22 cellular contexts compared by ENCODE assay signal in genomic region chr13:39803851-39804250, GRCh38.
DNase-seq lines count a peak whose midpoint lies in the region; ATAC-seq and TF ChIP-seq lines count a peak whose summit lies in the region.
"Had no signal": no experiment of that assay in that cellular context is flagged by ENCODE, and none has a peak within 500 bp of the region (broad histone marks: within the 10 kb centered on the region; RNA-seq: fewer than 3 reads in every experiment).

No MANE protein-coding gene starts in this region.

- no TSS peak for BruUV-seq in OCI-LY7 (replicated peaks; lab: Mats Ljungman, UMichigan)

- intact Hi-C loops in OCI-LY7 (cut with micrococcal nuclease; ENCODE audit: unreplicated experiment), result no loop called here

- no peaks in the 10 kb centered on the region for H3K9me2 ChIP-seq in OCI-LY7 (ENCODE audit: insufficient read depth, low read length)

- no peaks in the 10 kb centered on the region for H3K27me3 ChIP-seq in HAP-1 (ENCODE audit: low read depth)
- H3K27me3 ChIP-seq in iPS-20b (ENCODE audit: insufficient read depth, low read length), result no peaks in the 10 kb centered on the region
- H3K27me3 ChIP-seq: SJSA1 had no signal

- POLR2A ChIA-PET in OCI-LY7 (lab: Charles Lee), result no interaction called here

- DNase-seq in activated T-cell treated with anti-CD3 and anti-CD28 coated beads, Interleukin-2, amount 50 U/mL, for 24 hours, result no peak
- DNase-seq in activated T-cell treated with anti-CD3 and anti-CD28 coated beads, Interleukin-2, amount 50 U/mL, for 48 hours, result no peak
- peak; percentile 75 to 90 for DNase-seq in HAP-1 (ENCODE audit: low spot score in 2 of 2)
- DNase-seq in stimulated activated effector memory CD8-positive, alpha-beta T cell treated with anti-CD3 and anti-CD28 coated beads, Interleukin-12 subunit alpha, Interleukin-12 subunit beta, amount 100 ng/mL, for 72 hours (ENCODE audit: low spot score in 2 of 2), result no peak
- DNase-seq in activated gamma-delta T cell (lab: John Stamatoyannopoulos, UW), result no peak
- DNase-seq in OCI-LY7 (ENCODE audit: low spot score), result no peak
- DNase-seq: DMS53, GDM1, Karpas-422, MV-4-11, NCI-H1105 treated with DMSO at 0.1 percent for 48 hours, NCI-H2081, NCI-H2171, NCI-H345, NCI-H524 treated with DMSO at 0.1 percent for 48 hours, NCI-H82, OCI-M1 had no signal

- CTCF ChIA-PET in OCI-LY7 (lab: Charles Lee; ENCODE audit: unreplicated experiment), result no interaction called here

- no peak overlapping the region; the same call in 1 of the 2 replicates for H2AFZ ChIP-seq in OCI-LY7 (ENCODE audit: low read length)

- H3K79me2 ChIP-seq in OCI-LY7 (ENCODE audit: insufficient read depth, low read depth, low read length), result no peaks in the 10 kb centered on the region

- no peaks in the 10 kb centered on the region for H3K27me3 Mint-ChIP-seq in activated T-cell treated with anti-CD3 and anti-CD28 coated beads, Interleukin-2, amount 50 U/mL, for 24 hours
- H3K27me3 Mint-ChIP-seq: IgD-negative memory B cell had no signal

- no peaks in the 10 kb centered on the region for H3K36me3 ChIP-seq in HAP-1 (replicated peaks)
- no peaks in the 10 kb centered on the region for H3K36me3 ChIP-seq in iPS-20b (ENCODE audit: insufficient read depth, low read depth, low read length)
- no peaks in the 10 kb centered on the region for H3K36me3 ChIP-seq in OCI-LY7 (ENCODE audit: insufficient read depth, low read length)
- H3K36me3 ChIP-seq: SJSA1 had no signal

- peaks cover 14% of the 10 kb centered on the region for H3K9me3 Mint-ChIP-seq in activated T-cell treated with anti-CD3 and anti-CD28 coated beads, Interleukin-2, amount 50 U/mL, for 24 hours
- peaks cover 7% of the 10 kb centered on the region for H3K9me3 Mint-ChIP-seq in stimulated activated effector memory CD8-positive, alpha-beta T cell treated with anti-CD3 and anti-CD28 coated beads, Interleukin-12 subunit alpha, Interleukin-12 subunit beta, amount 100 ng/mL, for 72 hours

- no peak overlapping the region for H3K9ac ChIP-seq in iPS-20b (ENCODE audit: low read depth, low read length)

- no peak overlapping the region for H3K4me3 Mint-ChIP-seq in activated T-cell treated with anti-CD3 and anti-CD28 coated beads, Interleukin-2, amount 50 U/mL, for 24 hours
- H3K4me3 Mint-ChIP-seq in stimulated activated effector memory CD8-positive, alpha-beta T cell treated with anti-CD3 and anti-CD28 coated beads, Interleukin-12 subunit alpha, Interleukin-12 subunit beta, amount 100 ng/mL, for 72 hours, result no peak overlapping the region
- H3K4me3 Mint-ChIP-seq: B cell, CD14-positive monocyte, IgD-negative memory B cell had no signal

- peaks cover 25% of the 10 kb centered on the region for H3K4me1 ChIP-seq in HAP-1
- peaks cover 25% of the 10 kb centered on the region for H3K4me1 ChIP-seq in iPS-20b (ENCODE audit: insufficient read depth, low read length)
- no peaks in the 10 kb centered on the region for H3K4me1 ChIP-seq in OCI-LY7 (ENCODE audit: insufficient read depth, low read length, poor library complexity, severe bottlenecking)
- H3K4me1 ChIP-seq: SJSA1 had no signal

- H3K27ac ChIP-seq in iPS-20b (ENCODE audit: low read length), result no peak overlapping the region
- H3K27ac ChIP-seq in OCI-LY7 (ENCODE audit: low read depth, low read length, poor library complexity, severe bottlenecking), result no peak overlapping the region
- H3K27ac ChIP-seq: SJSA1 had no signal

- H3K4me3 ChIP-seq in HAP-1 (no peak overlapping the region), iPS-20b (ENCODE audit: low read length) (0 out of 2 replicates have a peak overlapping the region, but pooled peaks have one; percentile 3), OCI-LY7 (ENCODE audit: low read depth, low read length, poor library complexity, severe bottlenecking) (no peak overlapping the region)
- H3K4me3 ChIP-seq: SJSA1 had no signal

- H4K20me1 ChIP-seq in OCI-LY7 (ENCODE audit: insufficient read depth, low read length), result no peaks in the 10 kb centered on the region

- TF ChIP-seq CTCF in OCI-LY7 (conservative IDR thresholded peaks at IDR 0.05; ENCODE audit: low read length), result no peak

- H3K4me2 ChIP-seq in OCI-LY7 (ENCODE audit: low read length), result no peak overlapping the region

- H3K27ac Mint-ChIP-seq in activated T-cell treated with anti-CD3 and anti-CD28 coated beads, Interleukin-2, amount 50 U/mL, for 24 hours, result peak overlapping the region; percentile 75
- H3K27ac Mint-ChIP-seq in stimulated activated effector memory CD8-positive, alpha-beta T cell treated with anti-CD3 and anti-CD28 coated beads, Interleukin-12 subunit alpha, Interleukin-12 subunit beta, amount 100 ng/mL, for 72 hours, result peak overlapping the region; percentile 36
- H3K27ac Mint-ChIP-seq: B cell, IgD-negative memory B cell had no signal

- no peaks in the 10 kb centered on the region for H3K36me3 Mint-ChIP-seq in activated T-cell treated with anti-CD3 and anti-CD28 coated beads, Interleukin-2, amount 50 U/mL, for 24 hours (ENCODE audit: low read depth)
- no peaks in the 10 kb centered on the region for H3K36me3 Mint-ChIP-seq in stimulated activated effector memory CD8-positive, alpha-beta T cell treated with anti-CD3 and anti-CD28 coated beads, Interleukin-12 subunit alpha, Interleukin-12 subunit beta, amount 100 ng/mL, for 72 hours
- H3K36me3 Mint-ChIP-seq: CD14-positive monocyte, IgD-negative memory B cell had no signal

- H3K9me3 ChIP-seq in HAP-1 (no peaks in the 10 kb centered on the region), iPS-20b (ENCODE audit: insufficient read depth, low read depth, low read length) (no peaks in the 10 kb centered on the region), OCI-LY7 (ENCODE audit: low read length) (no peaks in the 10 kb centered on the region)
- H3K9me3 ChIP-seq: SJSA1 had no signal

- in situ Hi-C loops in HAP-1 (cut with MboI; ENCODE audit: low sequenced_read_pairs), result no loop called here

- no peak for ATAC-seq in stimulated activated effector memory CD8-positive, alpha-beta T cell treated with anti-CD3 and anti-CD28 coated beads, Interleukin-12 subunit alpha, Interleukin-12 subunit beta, amount 100 ng/mL, for 72 hours

- peaks cover 13% of the 10 kb centered on the region for H3K4me1 Mint-ChIP-seq in activated T-cell treated with anti-CD3 and anti-CD28 coated beads, Interleukin-2, amount 50 U/mL, for 24 hours (ENCODE audit: low read depth)
- H3K4me1 Mint-ChIP-seq in stimulated activated effector memory CD8-positive, alpha-beta T cell treated with anti-CD3 and anti-CD28 coated beads, Interleukin-12 subunit alpha, Interleukin-12 subunit beta, amount 100 ng/mL, for 72 hours, result peaks cover 13% of the 10 kb centered on the region
- H3K4me1 Mint-ChIP-seq: B cell had no signal

Comparison
In these comparisons a context has a peak if more than half of its experiments do, and no peak if none do; other contexts are left out.
1. DNase-seq: peak in HAP-1 (2 of 2); none in activated T-cell treated with anti-CD3 and anti-CD28 coated beads, Interleukin-2, amount 50 U/mL, for 24 hours (single experiment), activated T-cell treated with anti-CD3 and anti-CD28 coated beads, Interleukin-2, amount 50 U/mL, for 48 hours (0 of 2), stimulated activated effector memory CD8-positive, alpha-beta T cell treated with anti-CD3 and anti-CD28 coated beads, Interleukin-12 subunit alpha, Interleukin-12 subunit beta, amount 100 ng/mL, for 72 hours (0 of 2), activated gamma-delta T cell (single experiment) and OCI-LY7 (single experiment).